27 cellular contexts compared by ENCODE assay signal in the genomic region with DNA sequence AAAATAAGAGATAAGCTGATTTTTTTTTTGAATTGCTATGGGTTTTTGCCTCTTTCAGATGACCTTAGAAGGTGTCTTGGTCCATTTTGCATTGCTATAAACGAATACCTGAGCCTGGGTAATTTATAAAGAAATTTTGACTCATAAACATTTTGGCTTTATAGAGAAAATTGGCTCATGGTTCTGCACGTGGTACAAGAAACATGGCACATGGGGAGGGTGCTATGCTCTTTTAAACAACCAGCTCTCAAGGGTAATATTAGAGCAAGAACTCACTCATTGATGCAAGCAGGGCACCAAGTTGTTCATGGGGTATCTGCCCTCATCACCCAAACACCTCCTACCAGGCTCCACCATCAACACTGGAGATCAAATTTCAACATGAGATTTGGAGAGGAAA.
"Had no signal": no experiment of that assay in that cellular context is flagged by ENCODE, and none has a peak within 500 bp of the region (broad histone marks: within the 10 kb centered on the region; RNA-seq: fewer than 3 reads in every experiment).

No MANE protein-coding gene starts in this region.

- H3K36me3 Mint-ChIP-seq: immature natural killer cell; naive thymus-derived CD4-positive, alpha-beta T cell; natural killer cell treated with Interleukin-12 subunit alpha and Interleukin-12 subunit beta and Interleukin-15 and Interleukin-18, amount 100 ng/mL, for 72 hours; stimulated activated effector memory CD8-positive, alpha-beta T cell treated with anti-CD3 and anti-CD28 coated beads, Interleukin-12 subunit alpha, Interleukin-12 subunit beta, amount 100 ng/mL, for 72 hours; type B pancreatic cell had no signal

- H3K36me3 ChIP-seq: left ventricle myocardium inferior, ovary, prostate gland, sigmoid colon, spleen, tibial nerve, uterus had no signal

- ATAC-seq: left colon; mucosa of descending colon; naive thymus-derived CD4-positive, alpha-beta T cell; natural killer cell treated with Interleukin-12 subunit alpha and Interleukin-12 subunit beta and Interleukin-15 and Interleukin-18, amount 100 ng/mL, for 72 hours; right cardiac atrium; stimulated activated effector memory CD8-positive, alpha-beta T cell treated with anti-CD3 and anti-CD28 coated beads, Interleukin-12 subunit alpha, Interleukin-12 subunit beta, amount 100 ng/mL, for 72 hours; stimulated activated naive CD8-positive, alpha-beta T cell treated with anti-CD3 and anti-CD28 coated beads, Interleukin-15, amount 100 ng/mL, for 72 hours had no signal

- H3K9me3 ChIP-seq: left ventricle myocardium inferior, mucosa of descending colon, ovary, prostate gland, sigmoid colon, tibial nerve, uterus had no signal

- H3K9me3 Mint-ChIP-seq: stimulated activated naive CD8-positive, alpha-beta T cell treated with anti-CD3 and anti-CD28 coated beads, Interleukin-15, amount 100 ng/mL, for 72 hours; type B pancreatic cell had no signal

- H3K27ac Mint-ChIP-seq: immature natural killer cell; naive thymus-derived CD4-positive, alpha-beta T cell; natural killer cell treated with Interleukin-12 subunit alpha and Interleukin-12 subunit beta and Interleukin-15 and Interleukin-18, amount 100 ng/mL, for 72 hours; stimulated activated effector memory CD8-positive, alpha-beta T cell treated with anti-CD3 and anti-CD28 coated beads, Interleukin-12 subunit alpha, Interleukin-12 subunit beta, amount 100 ng/mL, for 72 hours; stimulated activated naive CD8-positive, alpha-beta T cell treated with anti-CD3 and anti-CD28 coated beads, Interleukin-15, amount 100 ng/mL, for 72 hours; type B pancreatic cell had no signal

- H3K27me3 ChIP-seq: ovary, sigmoid colon, spleen, tibial nerve, uterus had no signal

- H3K4me3 Mint-ChIP-seq: immature natural killer cell; naive thymus-derived CD4-positive, alpha-beta T cell; natural killer cell treated with Interleukin-12 subunit alpha and Interleukin-12 subunit beta and Interleukin-15 and Interleukin-18, amount 100 ng/mL, for 72 hours; stimulated activated effector memory CD8-positive, alpha-beta T cell treated with anti-CD3 and anti-CD28 coated beads, Interleukin-12 subunit alpha, Interleukin-12 subunit beta, amount 100 ng/mL, for 72 hours; stimulated activated naive CD8-positive, alpha-beta T cell treated with anti-CD3 and anti-CD28 coated beads, Interleukin-15, amount 100 ng/mL, for 72 hours; type B pancreatic cell had no signal

- H3K4me1 Mint-ChIP-seq: immature natural killer cell; naive thymus-derived CD4-positive, alpha-beta T cell; stimulated activated effector memory CD8-positive, alpha-beta T cell treated with anti-CD3 and anti-CD28 coated beads, Interleukin-12 subunit alpha, Interleukin-12 subunit beta, amount 100 ng/mL, for 72 hours; stimulated activated naive CD8-positive, alpha-beta T cell treated with anti-CD3 and anti-CD28 coated beads, Interleukin-15, amount 100 ng/mL, for 72 hours had no signal

- H3K4me3 ChIP-seq: left ventricle myocardium inferior, lung, mucosa of descending colon, ovary, prostate gland, sigmoid colon, spleen, tibial nerve, uterus had no signal

- FAIRE-seq: islet of Langerhans, kidney, small intestine had no signal

- H3K27me3 Mint-ChIP-seq: naive thymus-derived CD4-positive, alpha-beta T cell; natural killer cell treated with Interleukin-12 subunit alpha and Interleukin-12 subunit beta and Interleukin-15 and Interleukin-18, amount 100 ng/mL, for 72 hours; stimulated activated naive CD8-positive, alpha-beta T cell treated with anti-CD3 and anti-CD28 coated beads, Interleukin-15, amount 100 ng/mL, for 72 hours; type B pancreatic cell had no signal

- H3K4me1 ChIP-seq: left ventricle myocardium inferior, prostate gland, spleen, tibial nerve, uterus had no signal

- DNase-seq: hypothalamus; immature natural killer cell; kidney; left colon; left ventricle myocardium inferior; midbrain; mucosa of descending colon; naive thymus-derived CD4-positive, alpha-beta T cell; ovary; posterior cingulate gyrus; retina; right cardiac atrium; sigmoid colon; small intestine; spleen; stimulated activated CD4-positive, alpha-beta T cell treated with anti-CD3 and anti-CD28 coated beads, Interleukin-4, amount 100 ng/mL, for 24 hours; stimulated activated naive CD4-positive, alpha-beta T cell treated with Interleukin-2 at 50 U/mL for 16 hours; stimulated activated naive CD8-positive, alpha-beta T cell treated with anti-CD3 and anti-CD28 coated beads, Interleukin-15, amount 100 ng/mL, for 72 hours; substantia nigra; uterus had no signal

- H3K27ac ChIP-seq: left ventricle myocardium inferior, ovary, prostate gland, sigmoid colon, spleen, tibial nerve, uterus had no signal
